ENCODE assay signal across 32 cellular contexts in genomic region chr15:86634992-86635608, GRCh38.
"Had no signal": no experiment of that assay in that cellular context is flagged by ENCODE, and none has a peak within 500 bp of the region (broad histone marks: within the 10 kb centered on the region; RNA-seq: fewer than 3 reads in every experiment).

No MANE protein-coding gene starts in this region.

- H3K4me1 ChIP-seq: foreskin keratinocyte, gastroesophageal sphincter had no signal

- H3K27me3 ChIP-seq: brain microvascular endothelial cell, dorsolateral prefrontal cortex, foreskin keratinocyte, gastroesophageal sphincter had no signal

- H3K27ac Mint-ChIP-seq: activated CD4-positive, alpha-beta T cell treated with anti-CD3 and anti-CD28 coated beads for 36 hours; activated CD8-positive, alpha-beta T cell treated with anti-CD3 and anti-CD28 coated beads for 36 hours; activated naive CD8-positive, alpha-beta T cell; activated T-helper 17 cell treated with anti-CD3 and anti-CD28 coated beads, Interleukin-2, amount 50 U/mL, for 72 hours; dendritic cell treated with granulocyte-macrophage colony-stimulating factor and Interleukin-4, amounts not matched to agents 40 ng/mL and 50 ng/mL, for 4 days; endodermal cell; T-helper 17 cell; T-helper 2 cell treated with Interferon-gamma antibody and Interleukin-4, amounts not matched to agents 5 μg/mL and 100 μg/mL, for 36 hours had no signal

- H3K4me3 Mint-ChIP-seq: activated CD4-positive, alpha-beta T cell treated with anti-CD3 and anti-CD28 coated beads for 36 hours; activated CD8-positive, alpha-beta T cell treated with anti-CD3 and anti-CD28 coated beads for 36 hours; activated naive CD8-positive, alpha-beta T cell; activated T-cell treated with anti-CD3 and anti-CD28 coated beads, Interleukin-2, amount 50 U/mL, for 4 hours; activated T-helper 17 cell treated with anti-CD3 and anti-CD28 coated beads, Interleukin-2, amount 50 U/mL, for 72 hours; central memory CD8-positive, alpha-beta T cell; dendritic cell treated with granulocyte-macrophage colony-stimulating factor and Interleukin-4, amounts not matched to agents 40 ng/mL and 50 ng/mL, for 4 days; endodermal cell; T-helper 17 cell; T-helper 2 cell treated with Interferon-gamma antibody and Interleukin-4, amounts not matched to agents 5 μg/mL and 100 μg/mL, for 36 hours had no signal

- H3K9me3 Mint-ChIP-seq: activated CD8-positive, alpha-beta T cell treated with anti-CD3 and anti-CD28 coated beads for 36 hours; activated T-helper 17 cell treated with anti-CD3 and anti-CD28 coated beads, Interleukin-2, amount 50 U/mL, for 72 hours; central memory CD8-positive, alpha-beta T cell; endodermal cell had no signal

- H3K27me3 Mint-ChIP-seq: activated CD8-positive, alpha-beta T cell treated with anti-CD3 and anti-CD28 coated beads for 36 hours; activated naive CD8-positive, alpha-beta T cell; activated T-helper 17 cell treated with anti-CD3 and anti-CD28 coated beads, Interleukin-2, amount 50 U/mL, for 72 hours; central memory CD8-positive, alpha-beta T cell; dendritic cell treated with granulocyte-macrophage colony-stimulating factor and Interleukin-4, amounts not matched to agents 40 ng/mL and 50 ng/mL, for 4 days; T-helper 17 cell had no signal

- H3K36me3 Mint-ChIP-seq: activated naive CD8-positive, alpha-beta T cell had no signal

- ATAC-seq: activated CD4-positive, alpha-beta T cell treated with anti-CD3 and anti-CD28 coated beads for 36 hours; activated CD8-positive, alpha-beta T cell treated with anti-CD3 and anti-CD28 coated beads for 36 hours; activated T-cell treated with anti-CD3 and anti-CD28 coated beads, Interleukin-2, amount 50 U/mL, for 4 hours; activated T-helper 17 cell treated with anti-CD3 and anti-CD28 coated beads, Interleukin-2, amount 50 U/mL, for 72 hours; esophagus mucosa; foreskin keratinocyte; gastroesophageal sphincter; T-helper 17 cell had no signal

- H3K36me3 ChIP-seq: brain microvascular endothelial cell, gastroesophageal sphincter had no signal

- FAIRE-seq: astrocyte, bronchial epithelial cell had no signal

- H3K4me1 Mint-ChIP-seq: activated T-helper 17 cell treated with anti-CD3 and anti-CD28 coated beads, Interleukin-2, amount 50 U/mL, for 72 hours; central memory CD8-positive, alpha-beta T cell; endodermal cell; T-helper 17 cell had no signal

- DNase-seq: activated CD4-positive, alpha-beta T cell treated with anti-CD3 and anti-CD28 coated beads for 36 hours; activated CD4-positive, alpha-beta T cell treated with anti-CD3 and anti-CD28 coated beads, Interleukin-2, amount 50 U/mL, for 1 hour; activated CD4-positive, alpha-beta T cell treated with anti-CD3 and anti-CD28 coated beads, Interleukin-2, amount 50 U/mL, for 48 hours; activated CD4-positive, CD25-positive, alpha-beta regulatory T cell; activated CD4-positive, CD25-positive, alpha-beta regulatory T cell treated with anti-CD3 and anti-CD28 coated beads, Interleukin-2, amount 50 U/mL, for 72 hours; activated CD8-positive, alpha-beta memory T cell treated with anti-CD3 and anti-CD28 coated beads for 24 hours; activated CD8-positive, alpha-beta T cell treated with anti-CD3 and anti-CD28 coated beads for 36 hours; activated effector memory CD4-positive, alpha-beta T cell treated with Interleukin-2 at 50 U/mL for 16 hours; activated gamma-delta T cell treated with Interleukin-2 at 50 U/mL for 16 hours; activated naive CD4-positive, alpha-beta T cell treated with anti-CD3 and anti-CD28 coated beads, Interleukin-2, amount 50 U/mL, for 16 hours; activated naive CD4-positive, alpha-beta T cell treated with Interleukin-2 at 50 U/mL for 16 hours; activated T-cell treated with anti-CD3 and anti-CD28 coated beads, Interleukin-2, amount 50 U/mL, for 4 hours; amniotic stem cell; anterior cingulate cortex; brain microvascular endothelial cell; dorsolateral prefrontal cortex; effector memory CD4-positive, alpha-beta T cell; endodermal cell; foreskin keratinocyte; T-helper 1 cell; T-helper 17 cell; T1000 had no signal

- H3K27ac ChIP-seq: brain microvascular endothelial cell, coronary artery, dorsolateral prefrontal cortex, foreskin keratinocyte, gastroesophageal sphincter had no signal

- H3K9me3 ChIP-seq: gastroesophageal sphincter had no signal

- H3K4me3 ChIP-seq: coronary artery, dorsolateral prefrontal cortex, gastroesophageal sphincter had no signal
